7 cellular contexts compared by ENCODE assay signal in genomic region chr2:134782107-134782506, GRCh38. TPM values are rescaled to one million over a fixed set of nuclear protein-coding genes. Genes with fewer than 3 reads are reported as not detected.
"Had no signal": no experiment of that assay in that cellular context is flagged by ENCODE, and none has a peak within 500 bp of the region (broad histone marks: within the 10 kb centered on the region; RNA-seq: fewer than 3 reads in every experiment).

No MANE protein-coding gene starts in this region.

- ATAC-seq: GM23338, K562 had no signal

- DNase-seq: H9, HCEC 1CT had no signal

- H3K4me3 ChIP-seq: GM23338, K562 had no signal

RNA-seq across cellular contexts. Expression of gene ACMSD, which starts 56.3 kb away (rescaled TPM):
- total RNA-seq: GM23338, H1, H9, HT-29, IMR-90, K562 had no signal
